Comparison of ENCODE assay signal across 1 cellular context in the genomic region with DNA sequence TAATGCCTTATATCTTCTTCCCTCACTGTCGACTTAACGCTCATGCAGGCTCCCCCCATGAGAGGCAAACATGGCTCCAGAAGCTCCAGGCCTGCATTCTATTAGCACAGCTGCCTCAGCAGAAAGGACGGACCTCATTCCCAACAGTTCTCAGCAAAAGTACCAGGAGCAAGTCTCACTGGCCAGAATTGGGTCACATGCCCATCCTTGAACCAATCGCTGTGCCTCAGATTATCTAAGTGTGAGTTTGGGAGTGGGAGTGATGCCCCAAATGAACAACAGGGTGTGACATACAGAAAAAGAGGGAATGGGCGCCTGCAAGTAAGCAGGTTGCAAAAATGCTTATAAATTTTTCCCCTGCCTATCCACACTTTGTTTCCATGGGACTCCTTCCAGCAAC.
TF ChIP-seq lines count a peak whose summit lies in the region.

No MANE protein-coding gene starts in this region.

TF ChIP-seq in GM23338, 12 proteins besides CTCF, POLR2A, EP300 and RAD21 (continued from another document):
- TF ChIP-seq, protein P1, sequence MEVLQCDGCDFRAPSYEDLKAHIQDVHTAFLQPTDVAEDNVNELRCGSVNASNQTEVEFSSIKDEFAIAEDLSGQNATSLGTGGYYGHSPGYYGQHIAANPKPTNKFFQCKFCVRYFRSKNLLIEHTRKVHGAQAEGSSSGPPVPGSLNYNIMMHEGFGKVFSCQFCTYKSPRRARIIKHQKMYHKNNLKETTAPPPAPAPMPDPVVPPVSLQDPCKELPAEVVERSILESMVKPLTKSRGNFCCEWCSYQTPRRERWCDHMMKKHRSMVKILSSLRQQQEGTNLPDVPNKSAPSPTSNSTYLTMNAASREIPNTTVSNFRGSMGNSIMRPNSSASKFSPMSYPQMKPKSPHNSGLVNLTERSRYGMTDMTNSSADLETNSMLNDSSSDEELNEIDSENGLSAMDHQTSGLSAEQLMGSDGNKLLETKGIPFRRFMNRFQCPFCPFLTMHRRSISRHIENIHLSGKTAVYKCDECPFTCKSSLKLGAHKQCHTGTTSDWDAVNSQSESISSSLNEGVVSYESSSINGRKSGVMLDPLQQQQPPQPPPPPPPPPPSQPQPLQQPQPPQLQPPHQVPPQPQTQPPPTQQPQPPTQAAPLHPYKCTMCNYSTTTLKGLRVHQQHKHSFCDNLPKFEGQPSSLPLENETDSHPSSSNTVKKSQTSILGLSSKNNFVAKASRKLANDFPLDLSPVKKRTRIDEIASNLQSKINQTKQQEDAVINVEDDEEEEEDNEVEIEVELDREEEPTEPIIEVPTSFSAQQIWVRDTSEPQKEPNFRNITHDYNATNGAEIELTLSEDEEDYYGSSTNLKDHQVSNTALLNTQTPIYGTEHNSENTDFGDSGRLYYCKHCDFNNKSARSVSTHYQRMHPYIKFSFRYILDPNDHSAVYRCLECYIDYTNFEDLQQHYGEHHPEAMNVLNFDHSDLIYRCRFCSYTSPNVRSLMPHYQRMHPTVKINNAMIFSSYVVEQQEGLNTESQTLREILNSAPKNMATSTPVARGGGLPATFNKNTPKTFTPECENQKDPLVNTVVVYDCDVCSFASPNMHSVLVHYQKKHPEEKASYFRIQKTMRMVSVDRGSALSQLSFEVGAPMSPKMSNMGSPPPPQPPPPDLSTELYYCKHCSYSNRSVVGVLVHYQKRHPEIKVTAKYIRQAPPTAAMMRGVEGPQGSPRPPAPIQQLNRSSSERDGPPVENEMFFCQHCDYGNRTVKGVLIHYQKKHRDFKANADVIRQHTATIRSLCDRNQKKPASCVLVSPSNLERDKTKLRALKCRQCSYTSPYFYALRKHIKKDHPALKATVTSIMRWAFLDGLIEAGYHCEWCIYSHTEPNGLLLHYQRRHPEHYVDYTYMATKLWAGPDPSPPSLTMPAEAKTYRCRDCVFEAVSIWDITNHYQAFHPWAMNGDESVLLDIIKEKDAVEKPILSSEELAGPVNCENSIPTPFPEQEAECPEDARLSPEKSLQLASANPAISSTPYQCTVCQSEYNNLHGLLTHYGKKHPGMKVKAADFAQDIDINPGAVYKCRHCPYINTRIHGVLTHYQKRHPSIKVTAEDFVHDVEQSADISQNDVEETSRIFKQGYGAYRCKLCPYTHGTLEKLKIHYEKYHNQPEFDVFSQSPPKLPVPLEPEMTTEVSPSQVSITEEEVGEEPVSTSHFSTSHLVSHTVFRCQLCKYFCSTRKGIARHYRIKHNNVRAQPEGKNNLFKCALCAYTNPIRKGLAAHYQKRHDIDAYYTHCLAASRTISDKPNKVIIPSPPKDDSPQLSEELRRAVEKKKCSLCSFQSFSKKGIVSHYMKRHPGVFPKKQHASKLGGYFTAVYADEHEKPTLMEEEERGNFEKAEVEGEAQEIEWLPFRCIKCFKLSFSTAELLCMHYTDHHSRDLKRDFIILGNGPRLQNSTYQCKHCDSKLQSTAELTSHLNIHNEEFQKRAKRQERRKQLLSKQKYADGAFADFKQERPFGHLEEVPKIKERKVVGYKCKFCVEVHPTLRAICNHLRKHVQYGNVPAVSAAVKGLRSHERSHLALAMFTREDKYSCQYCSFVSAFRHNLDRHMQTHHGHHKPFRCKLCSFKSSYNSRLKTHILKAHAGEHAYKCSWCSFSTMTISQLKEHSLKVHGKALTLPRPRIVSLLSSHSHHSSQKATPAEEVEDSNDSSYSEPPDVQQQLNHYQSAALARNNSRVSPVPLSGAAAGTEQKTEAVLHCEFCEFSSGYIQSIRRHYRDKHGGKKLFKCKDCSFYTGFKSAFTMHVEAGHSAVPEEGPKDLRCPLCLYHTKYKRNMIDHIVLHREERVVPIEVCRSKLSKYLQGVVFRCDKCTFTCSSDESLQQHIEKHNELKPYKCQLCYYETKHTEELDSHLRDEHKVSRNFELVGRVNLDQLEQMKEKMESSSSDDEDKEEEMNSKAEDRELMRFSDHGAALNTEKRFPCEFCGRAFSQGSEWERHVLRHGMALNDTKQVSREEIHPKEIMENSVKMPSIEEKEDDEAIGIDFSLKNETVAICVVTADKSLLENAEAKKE (CRISPR knock-in tag; IDR thresholded peaks at IDR 0.05): no peak
- no peak for TF ChIP-seq POLR2AphosphoS5 (IDR thresholded peaks at IDR 0.05; ENCODE audit: low read depth)
